ENCODE assay signal across 24 cellular contexts in genomic region chr10:3524086-3524960, GRCh38.
DNase-seq lines count a peak whose midpoint lies in the region; ATAC-seq and TF ChIP-seq lines count a peak whose summit lies in the region.
"Had no signal": no experiment of that assay in that cellular context is flagged by ENCODE, and none has a peak within 500 bp of the region (broad histone marks: within the 10 kb centered on the region; RNA-seq: fewer than 3 reads in every experiment).

No MANE protein-coding gene starts in this region.

- peaks cover 2% of the 10 kb centered on the region for H3K79me1 ChIP-seq in mesenchymal stem cell (replicated peaks; ENCODE audit: low read length, poor library complexity, severe bottlenecking)

- no peak overlapping the region for H3K14ac ChIP-seq in mesenchymal stem cell (ENCODE audit: low read length in 2 of 2)

- H3K4ac ChIP-seq in mesenchymal stem cell (ENCODE audit: low read depth in 1 of 2, low read length in 2 of 2), result no peak overlapping the region

- H2AFZ ChIP-seq in SK-N-SH (ENCODE audit: low read depth), result no peak overlapping the region
- H2AFZ ChIP-seq in mesenchymal stem cell (ENCODE audit: low read depth, low read length), result no peak overlapping the region

- TF ChIP-seq CTCF in SK-N-SH (IDR thresholded peaks at IDR 0.05) (peak; percentile 10; the same call in 1 of the 2 replicates), colonic mucosa (IDR thresholded peaks at IDR 0.05) (no peak)

- intact Hi-C loops in colonic mucosa (cut with DNase I), result no loop called here

- H3K27me3 ChIP-seq in SK-N-SH (ENCODE audit: insufficient read depth), result no peaks in the 10 kb centered on the region
- H3K27me3 ChIP-seq in colonic mucosa, result no peaks in the 10 kb centered on the region
- H3K27me3 ChIP-seq in mesenchymal stem cell (ENCODE audit: control insufficient read depth in 1 of 2, insufficient read depth in 1 of 2, low read length in 2 of 2), result no peaks in the 10 kb centered on the region
- no peaks in the 10 kb centered on the region for H3K27me3 ChIP-seq in SJCRH30
- H3K27me3 ChIP-seq: gastroesophageal sphincter, neutrophil had no signal

- CTCF ChIA-PET in SK-N-SH (lab: Yijun Ruan, JAX), result interaction anchor here (0.7 kb wide), 1 partner anchor 22 kb away, joined by 3 read pairs; no protein-coding TSS in a partner anchor

- H2BK15ac ChIP-seq in mesenchymal stem cell (ENCODE audit: low read depth, poor library complexity, severe bottlenecking), result no peak overlapping the region

- H3K4me1 ChIP-seq in SK-N-SH (ENCODE audit: control insufficient read depth in 1 of 2, insufficient read depth in 2 of 2, low read depth in 1 of 2, low read length in 1 of 2), result peaks cover 3 to 20% of the 10 kb centered on the region in 2 experiments
- no peaks in the 10 kb centered on the region for H3K4me1 ChIP-seq in colonic mucosa
- H3K4me1 ChIP-seq in mesenchymal stem cell (ENCODE audit: control insufficient read depth, insufficient read depth, low read depth, low read length), result peaks cover 9% of the 10 kb centered on the region
- H3K4me1 ChIP-seq in SJCRH30, result no peaks in the 10 kb centered on the region

- H3K27ac ChIP-seq in SK-N-SH (ENCODE audit: low read depth in 2 of 2, low read length in 1 of 2) (peak overlapping the region in 1 of 2 experiments; percentile 99; a peak in 1 of 4 replicates), colonic mucosa (no peak overlapping the region), mesenchymal stem cell (ENCODE audit: low read length, poor library complexity, severe bottlenecking) (no peak overlapping the region), SJCRH30 (no peak overlapping the region)
- H3K27ac ChIP-seq: gastroesophageal sphincter, HL-60, neutrophil, psoas muscle, thoracic aorta had no signal

- no peaks in the 10 kb centered on the region for H4K20me1 ChIP-seq in SK-N-SH (ENCODE audit: insufficient read depth)

- H3K9ac ChIP-seq in SK-N-SH (no peak overlapping the region), colonic mucosa (ENCODE audit: low read depth in 2 of 2, low read length in 2 of 2) (no peak overlapping the region), mesenchymal stem cell (ENCODE audit: low read length) (peak overlapping the region; percentile 29)

- 93% methylated on average over 7 of the region's 7 CpGs for WGBS in SK-N-SH (ENCODE audit: low lambda C conversion rate)
- 91% methylated on average over 7 of the region's 7 CpGs for WGBS in mesenchymal stem cell

- no peak overlapping the region for H2BK5ac ChIP-seq in mesenchymal stem cell (ENCODE audit: low read depth, low read length, poor library complexity, severe bottlenecking)

- no peaks in the 10 kb centered on the region for H3K9me3 ChIP-seq in SK-N-SH
- no peaks in the 10 kb centered on the region for H3K9me3 ChIP-seq in colonic mucosa
- H3K9me3 ChIP-seq in mesenchymal stem cell (ENCODE audit: control insufficient read depth, low read length), result no peaks in the 10 kb centered on the region
- H3K9me3 ChIP-seq in SJCRH30 (replicated peaks), result no peaks in the 10 kb centered on the region
- H3K9me3 ChIP-seq: gastroesophageal sphincter, neutrophil, psoas muscle, thoracic aorta had no signal

- H4K91ac ChIP-seq in mesenchymal stem cell (ENCODE audit: low read length), result no peak overlapping the region

- H3K4me2 ChIP-seq in SK-N-SH, result no peak overlapping the region
- no peak overlapping the region for H3K4me2 ChIP-seq in mesenchymal stem cell (ENCODE audit: low read length, poor library complexity, severe bottlenecking)
- H3K4me2 ChIP-seq: GM23338 had no signal

- H4K8ac ChIP-seq in mesenchymal stem cell (ENCODE audit: low read length), result no peak overlapping the region

- no peak overlapping the region for H2BK120ac ChIP-seq in mesenchymal stem cell (ENCODE audit: low read depth, low read length)

- H3K18ac ChIP-seq in mesenchymal stem cell (ENCODE audit: low read depth in 1 of 2, low read length in 2 of 2), result no peak overlapping the region

- no peak overlapping the region for H3K23ac ChIP-seq in mesenchymal stem cell (ENCODE audit: low read length in 2 of 2)

- H2AK5ac ChIP-seq in mesenchymal stem cell (ENCODE audit: low read length, severe bottlenecking), result no peak overlapping the region

- TF ChIP-seq EP300 in SK-N-SH (IDR thresholded peaks at IDR 0.05; ENCODE audit: borderline replicate concordance in 1 of 2, low read depth in 1 of 2, low read length in 1 of 2), result no peak

- H3K79me2 ChIP-seq in SK-N-SH (ENCODE audit: insufficient read depth), result no peaks in the 10 kb centered on the region

- POLR2A ChIA-PET in SK-N-SH (lab: Yijun Ruan, JAX), result no interaction called here

- peak overlapping the region in 1 of 2 experiments; percentile 78 for H2BK12ac ChIP-seq in mesenchymal stem cell (ENCODE audit: low read length in 2 of 2)

- DNase-seq in SK-N-SH (no peak), colonic mucosa (peak; percentile 12), mesenchymal stem cell (peak; percentile 21), HT-29 (ENCODE audit: low spot score) (no peak), SJCRH30 (no peak), NK-92 (lab: John Stamatoyannopoulos, UW; ENCODE audit: unreplicated experiment) (no peak)
- no peak for DNase-seq in stimulated activated CD4-positive, alpha-beta T cell treated with anti-CD3 and anti-CD28 coated beads, Interleukin-4, amount 100 ng/mL, for 4 hours
- DNase-seq: activated CD4-positive, CD25-positive, alpha-beta regulatory T cell; activated CD8-positive, alpha-beta T cell treated with anti-CD3 and anti-CD28 coated beads, Interleukin-2, amount 10 ng/mL, durations not matched to agents 7 days and 5 days; activated naive CD4-positive, alpha-beta T cell; activated T-cell treated with anti-CD3 and anti-CD28 coated beads, Interleukin-2, amount 50 U/mL, for 1 hour; amygdala; NK-92 treated with Interleukin-12 subunit alpha and Interleukin-12 subunit beta, amount 100 ng/mL, for 24 hours; psoas muscle; stimulated activated CD4-positive, alpha-beta T cell treated with anti-CD3 and anti-CD28 coated beads, Interleukin-2, amount 100 ng/mL, for 24 hours; T-helper 9 cell had no signal

- H3K36me3 ChIP-seq in SK-N-SH (replicated peaks in 1 of 2; ENCODE audit: control insufficient read depth in 1 of 2, insufficient read depth in 2 of 2, low read length in 1 of 2) (no peaks in the 10 kb centered on the region), colonic mucosa (no peaks in the 10 kb centered on the region), mesenchymal stem cell (ENCODE audit: control insufficient read depth in 1 of 2, insufficient read depth in 2 of 2, low read depth in 1 of 2, low read length in 2 of 2) (no peaks in the 10 kb centered on the region), SJCRH30 (no peaks in the 10 kb centered on the region)
- H3K36me3 ChIP-seq: gastroesophageal sphincter, neutrophil, thoracic aorta had no signal

- no peaks in the 10 kb centered on the region for H3K9me2 ChIP-seq in SK-N-SH

- TF ChIP-seq RAD21 in SK-N-SH (IDR thresholded peaks at IDR 0.05; ENCODE audit: low read length), result no peak

- H3F3A ChIP-seq in SK-N-SH (replicated peaks; ENCODE audit: insufficient read depth), result peaks cover 22% of the 10 kb centered on the region

- ATAC-seq in SK-N-SH treated with all-trans-retinoic acid at 6 μM for 48 hours, result no peak
- ATAC-seq: activated CD8-positive, alpha-beta T cell treated with anti-CD3 and anti-CD28 coated beads, Interleukin-2, amount 10 ng/mL, durations not matched to agents 7 days and 5 days; gastroesophageal sphincter; GM23338; psoas muscle; stimulated activated memory B cell treated with anti-CD40 and anti-IgM and Interleukin-4, amounts not matched to agents 10 μg/mL and 1 μg/mL and 100 μg/mL, for 72 hours had no signal

- H3K4me3 ChIP-seq in SK-N-SH (ENCODE audit: low read depth in 2 of 2, low read length in 1 of 2) (no peak overlapping the region), colonic mucosa (no peak overlapping the region), mesenchymal stem cell (ENCODE audit: insufficient read depth in 1 of 2, low read depth in 1 of 2, low read length in 2 of 2) (no peak overlapping the region), SJCRH30 (no peak overlapping the region)
- H3K4me3 ChIP-seq: gastroesophageal sphincter, GM23338, lung, psoas muscle, thoracic aorta had no signal

TF ChIP-seq in SK-N-SH, 30 proteins besides CTCF, POLR2A, EP300 and RAD21 (continues in another document):
- TF ChIP-seq EZH2phosphoT487 (IDR thresholded peaks at IDR 0.05; ENCODE audit: borderline replicate concordance, low read depth), result no peak
- TF ChIP-seq MAX (IDR thresholded peaks at IDR 0.05; ENCODE audit: low read depth), result no peak
- TF ChIP-seq MEF2A (IDR thresholded peaks at IDR 0.05; ENCODE audit: borderline replicate concordance, low read depth), result no peak
- no peak for TF ChIP-seq CHD2 (IDR thresholded peaks at IDR 0.05; ENCODE audit: low read length, partially characterized antibody)
- TF ChIP-seq GABPA (IDR thresholded peaks at IDR 0.05; ENCODE audit: low read depth), result no peak
- no peak for TF ChIP-seq FOXJ3 (CRISPR knock-in tag; IDR thresholded peaks at IDR 0.05)
- TF ChIP-seq TCF12 (IDR thresholded peaks at IDR 0.05), result no peak

TF ChIP-seq in SK-N-SH treated with all-trans-retinoic acid at 6 μM for 48 hours, 23 proteins besides CTCF, POLR2A, EP300 and RAD21 (continues in another document):
- TF ChIP-seq ISL1 (CRISPR knock-in tag; IDR thresholded peaks at IDR 0.05), result no peak
- TF ChIP-seq BACH2 (CRISPR knock-in tag; IDR thresholded peaks at IDR 0.05; ENCODE audit: borderline replicate concordance), result no peak
- TF ChIP-seq PATZ1 (CRISPR knock-in tag; IDR thresholded peaks at IDR 0.05; ENCODE audit: borderline replicate concordance), result no peak
- no peak for TF ChIP-seq ARNTL (CRISPR knock-in tag; IDR thresholded peaks at IDR 0.05; ENCODE audit: borderline replicate concordance, low read depth)

Comparison
In these comparisons a context has a peak if more than half of its experiments do, and no peak if none do; other contexts are left out.
1. DNase-seq: peak in colonic mucosa (single experiment) and mesenchymal stem cell (single experiment); none in SK-N-SH (single experiment), stimulated activated CD4-positive, alpha-beta T cell treated with anti-CD3 and anti-CD28 coated beads, Interleukin-4, amount 100 ng/mL, for 4 hours (0 of 2), HT-29 (single experiment), SJCRH30 (0 of 2) and NK-92 (single experiment).